1 cellular context compared by ENCODE assay signal in the genomic region with DNA sequence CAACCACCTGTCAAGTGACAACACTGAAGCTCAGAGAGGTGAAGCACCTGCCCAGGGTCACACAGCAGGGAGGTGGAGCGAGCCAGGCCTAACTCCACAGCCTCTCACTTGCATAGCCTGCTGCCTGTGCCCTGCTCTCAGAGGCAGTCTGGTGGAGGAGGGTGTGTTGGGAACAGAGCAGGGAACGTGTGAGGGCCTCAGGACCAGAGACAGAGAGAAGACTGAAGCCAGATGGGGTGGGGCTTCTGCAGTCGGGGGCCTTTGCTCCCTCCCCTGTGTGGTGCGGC.
TF ChIP-seq lines count a peak whose summit lies in the region.

No MANE protein-coding gene starts in this region.

TF ChIP-seq in HCT116, 20 proteins besides CTCF, POLR2A, EP300 and RAD21:
- TF ChIP-seq, protein P1, sequence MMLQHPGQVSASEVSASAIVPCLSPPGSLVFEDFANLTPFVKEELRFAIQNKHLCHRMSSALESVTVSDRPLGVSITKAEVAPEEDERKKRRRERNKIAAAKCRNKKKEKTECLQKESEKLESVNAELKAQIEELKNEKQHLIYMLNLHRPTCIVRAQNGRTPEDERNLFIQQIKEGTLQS (IDR thresholded peaks at IDR 0.05), result no peak
- TF ChIP-seq EZH2 (IDR thresholded peaks at IDR 0.05), result no peak
- TF ChIP-seq, protein P2, sequence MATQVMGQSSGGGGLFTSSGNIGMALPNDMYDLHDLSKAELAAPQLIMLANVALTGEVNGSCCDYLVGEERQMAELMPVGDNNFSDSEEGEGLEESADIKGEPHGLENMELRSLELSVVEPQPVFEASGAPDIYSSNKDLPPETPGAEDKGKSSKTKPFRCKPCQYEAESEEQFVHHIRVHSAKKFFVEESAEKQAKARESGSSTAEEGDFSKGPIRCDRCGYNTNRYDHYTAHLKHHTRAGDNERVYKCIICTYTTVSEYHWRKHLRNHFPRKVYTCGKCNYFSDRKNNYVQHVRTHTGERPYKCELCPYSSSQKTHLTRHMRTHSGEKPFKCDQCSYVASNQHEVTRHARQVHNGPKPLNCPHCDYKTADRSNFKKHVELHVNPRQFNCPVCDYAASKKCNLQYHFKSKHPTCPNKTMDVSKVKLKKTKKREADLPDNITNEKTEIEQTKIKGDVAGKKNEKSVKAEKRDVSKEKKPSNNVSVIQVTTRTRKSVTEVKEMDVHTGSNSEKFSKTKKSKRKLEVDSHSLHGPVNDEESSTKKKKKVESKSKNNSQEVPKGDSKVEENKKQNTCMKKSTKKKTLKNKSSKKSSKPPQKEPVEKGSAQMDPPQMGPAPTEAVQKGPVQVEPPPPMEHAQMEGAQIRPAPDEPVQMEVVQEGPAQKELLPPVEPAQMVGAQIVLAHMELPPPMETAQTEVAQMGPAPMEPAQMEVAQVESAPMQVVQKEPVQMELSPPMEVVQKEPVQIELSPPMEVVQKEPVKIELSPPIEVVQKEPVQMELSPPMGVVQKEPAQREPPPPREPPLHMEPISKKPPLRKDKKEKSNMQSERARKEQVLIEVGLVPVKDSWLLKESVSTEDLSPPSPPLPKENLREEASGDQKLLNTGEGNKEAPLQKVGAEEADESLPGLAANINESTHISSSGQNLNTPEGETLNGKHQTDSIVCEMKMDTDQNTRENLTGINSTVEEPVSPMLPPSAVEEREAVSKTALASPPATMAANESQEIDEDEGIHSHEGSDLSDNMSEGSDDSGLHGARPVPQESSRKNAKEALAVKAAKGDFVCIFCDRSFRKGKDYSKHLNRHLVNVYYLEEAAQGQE (IDR thresholded peaks at IDR 0.05; ENCODE audit: low read depth), result no peak
- TF ChIP-seq CEBPB (IDR thresholded peaks at IDR 0.05; ENCODE audit: low read depth), result no peak
- TF ChIP-seq SIN3A (IDR thresholded peaks at IDR 0.05; ENCODE audit: low read depth), result no peak
- no peak for TF ChIP-seq EGR1 (IDR thresholded peaks at IDR 0.05; ENCODE audit: low read depth)
- no peak for TF ChIP-seq CBX3 (IDR thresholded peaks at IDR 0.05; ENCODE audit: low read depth)
- TF ChIP-seq, protein P3, sequence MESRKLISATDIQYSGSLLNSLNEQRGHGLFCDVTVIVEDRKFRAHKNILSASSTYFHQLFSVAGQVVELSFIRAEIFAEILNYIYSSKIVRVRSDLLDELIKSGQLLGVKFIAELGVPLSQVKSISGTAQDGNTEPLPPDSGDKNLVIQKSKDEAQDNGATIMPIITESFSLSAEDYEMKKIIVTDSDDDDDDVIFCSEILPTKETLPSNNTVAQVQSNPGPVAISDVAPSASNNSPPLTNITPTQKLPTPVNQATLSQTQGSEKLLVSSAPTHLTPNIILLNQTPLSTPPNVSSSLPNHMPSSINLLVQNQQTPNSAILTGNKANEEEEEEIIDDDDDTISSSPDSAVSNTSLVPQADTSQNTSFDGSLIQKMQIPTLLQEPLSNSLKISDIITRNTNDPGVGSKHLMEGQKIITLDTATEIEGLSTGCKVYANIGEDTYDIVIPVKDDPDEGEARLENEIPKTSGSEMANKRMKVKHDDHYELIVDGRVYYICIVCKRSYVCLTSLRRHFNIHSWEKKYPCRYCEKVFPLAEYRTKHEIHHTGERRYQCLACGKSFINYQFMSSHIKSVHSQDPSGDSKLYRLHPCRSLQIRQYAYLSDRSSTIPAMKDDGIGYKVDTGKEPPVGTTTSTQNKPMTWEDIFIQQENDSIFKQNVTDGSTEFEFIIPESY (IDR thresholded peaks at IDR 0.05; ENCODE audit: extremely low read depth, insufficient replicate concordance, low read length), result no peak
- TF ChIP-seq FOSL1 (IDR thresholded peaks at IDR 0.05; ENCODE audit: low read depth), result no peak
- TF ChIP-seq SRF (IDR thresholded peaks at IDR 0.05; ENCODE audit: low read depth), result no peak
